In genomic region chrX:54043084-54043483, GRCh38 we compare ENCODE assay signal across 8 cellular contexts. TPM values are rescaled to one million over a fixed set of nuclear protein-coding genes. Genes with fewer than 3 reads are reported as not detected.
A peak's percentile ranks its signal among the peaks of the same experiment; 100 is the strongest.
DNase-seq lines count a peak whose midpoint lies in the region; ATAC-seq, FAIRE-seq and TF ChIP-seq lines count a peak whose summit lies in the region.

No MANE protein-coding gene starts in this region.

- H3K4me1 ChIP-seq in SK-N-SH (ENCODE audit: control insufficient read depth in 1 of 2, insufficient read depth in 2 of 2, low read depth in 1 of 2, low read length in 1 of 2) (peaks cover 0 to 8% of the 10 kb centered on the region in 2 experiments; a peak in 1 of 4 replicates), kidney (ENCODE audit: control insufficient read depth in 1 of 2, insufficient read depth in 1 of 2, low read depth in 1 of 2, low read length in 2 of 2) (peaks cover 0 to 2% of the 10 kb centered on the region in 2 donors), suprapubic skin (peaks cover 7% of the 10 kb centered on the region)

- peaks cover 16% of the 10 kb centered on the region for H3K4me1 Mint-ChIP-seq in activated naive CD8-positive, alpha-beta T cell (ENCODE audit: low read depth)

- TF ChIP-seq EP300 in SK-N-SH (IDR thresholded peaks at IDR 0.05; ENCODE audit: borderline replicate concordance in 1 of 2, low read depth in 1 of 2, low read length in 1 of 2): no peak
- TF ChIP-seq EP300 in suprapubic skin (IDR thresholded peaks at IDR 0.05): no peak

- no peaks in the 10 kb centered on the region for H3K9me3 Mint-ChIP-seq in activated naive CD8-positive, alpha-beta T cell (ENCODE audit: low read depth)

- H3K4me3 Mint-ChIP-seq in activated naive CD8-positive, alpha-beta T cell: peak overlapping the region; percentile 96

- H3K36me3 ChIP-seq in SK-N-SH (replicated peaks in 1 of 2; ENCODE audit: control insufficient read depth in 1 of 2, insufficient read depth in 2 of 2, low read length in 1 of 2): peaks cover 4 to 7% of the 10 kb centered on the region in 2 experiments
- H3K36me3 ChIP-seq in kidney (ENCODE audit: control insufficient read depth in 1 of 2, insufficient read depth in 2 of 2, low read length in 2 of 2): no peaks in the 10 kb centered on the region
- H3K36me3 ChIP-seq in suprapubic skin: peaks cover 16% of the 10 kb centered on the region

- intact Hi-C loops in kidney (cut with DNase I): no loop called here

- no peaks in the 10 kb centered on the region for H3K27me3 Mint-ChIP-seq in activated naive CD8-positive, alpha-beta T cell

- TF ChIP-seq RAD21 in SK-N-SH (IDR thresholded peaks at IDR 0.05; ENCODE audit: low read length): no peak

- ATAC-seq in SK-N-SH treated with all-trans-retinoic acid at 6 μM for 48 hours (no peak), HG02840 (IDR thresholded peaks at IDR 0.05; ENCODE audit: low FRiP score, unreplicated experiment) (no peak), GM19455 (IDR thresholded peaks at IDR 0.05; ENCODE audit: unreplicated experiment) (no peak)

- H3K9me3 ChIP-seq in SK-N-SH (no peaks in the 10 kb centered on the region), kidney (ENCODE audit: control insufficient read depth in 1 of 2, low read length in 2 of 2) (no peaks in the 10 kb centered on the region), suprapubic skin (no peaks in the 10 kb centered on the region)

- no peak for TF ChIP-seq CTCF in SK-N-SH (IDR thresholded peaks at IDR 0.05)
- no peak for TF ChIP-seq CTCF in kidney (IDR thresholded peaks at IDR 0.05; ENCODE audit: borderline replicate concordance, extremely low read depth, insufficient read depth)
- no peak for TF ChIP-seq CTCF in suprapubic skin (IDR thresholded peaks at IDR 0.05)

- 2% methylated on average over 9 of the region's 9 CpGs for WGBS in SK-N-SH (ENCODE audit: low lambda C conversion rate)
- 43% methylated on average over 9 of the region's 9 CpGs for WGBS in suprapubic skin

- H2AFZ ChIP-seq in SK-N-SH (ENCODE audit: low read depth): peak overlapping the region; percentile 84

- peak overlapping the region; percentile 66 to 73 for H3K4me3 ChIP-seq in SK-N-SH (ENCODE audit: low read depth in 2 of 2, low read length in 1 of 2)
- peak overlapping the region; percentile 75 to 83 for H3K4me3 ChIP-seq in kidney (ENCODE audit: low read length in 2 of 2)
- peak overlapping the region; percentile 63 for H3K4me3 ChIP-seq in suprapubic skin

- no peaks in the 10 kb centered on the region for H3K36me3 Mint-ChIP-seq in activated naive CD8-positive, alpha-beta T cell

- H3K9ac ChIP-seq in SK-N-SH (peak overlapping the region; percentile 89), kidney (ENCODE audit: low read length in 2 of 2) (peak overlapping the region; percentile 80 to 82)

- H3K27ac ChIP-seq in SK-N-SH (ENCODE audit: low read depth in 2 of 2, low read length in 1 of 2) (peak overlapping the region; percentile 39 to 91; a peak in 3 of 4 replicates), kidney (ENCODE audit: low read depth in 2 of 2, low read length in 2 of 2) (peak overlapping the region; percentile 43 to 91), suprapubic skin (peak overlapping the region; percentile 29)

- peak overlapping the region; percentile 94 for H3K27ac Mint-ChIP-seq in activated naive CD8-positive, alpha-beta T cell

- no peaks in the 10 kb centered on the region for H4K20me1 ChIP-seq in SK-N-SH (ENCODE audit: insufficient read depth)

- CTCF ChIA-PET in SK-N-SH (lab: Yijun Ruan, JAX): interaction anchor here (0.5 to 1.7 kb wide), 7 partner anchors 13 to 397 kb away, joined by 3 to 7 read pairs (median 3); partner anchors contain the start of gene TSR2

- POLR2A ChIA-PET in SK-N-SH (lab: Yijun Ruan, JAX): interaction anchor here (2.3 kb wide), 1 partner anchor 397 kb away, joined by 10 read pairs; the partner anchor contains the start of gene TSR2

- no peak for TF ChIP-seq POLR2A in suprapubic skin (IDR thresholded peaks at IDR 0.05)

- H3K79me2 ChIP-seq in SK-N-SH (ENCODE audit: insufficient read depth): peaks cover 13% of the 10 kb centered on the region; the same call in 1 of the 2 replicates

- no peak for DNase-seq in SK-N-SH
- no peak for DNase-seq in kidney
- no peak for DNase-seq in suprapubic skin (ENCODE audit: low spot score in 2 of 2)
- DNase-seq in T-helper 9 cell: no peak

- H3K4me2 ChIP-seq in SK-N-SH: peak overlapping the region; percentile 88

- H3F3A ChIP-seq in SK-N-SH (replicated peaks; ENCODE audit: insufficient read depth): peaks cover 14% of the 10 kb centered on the region

- no peak for FAIRE-seq in kidney (lab: Jason Lieb, UNC)

- peaks cover 6% of the 10 kb centered on the region; the same call in 1 of the 2 replicates for H3K27me3 ChIP-seq in SK-N-SH (ENCODE audit: insufficient read depth)
- H3K27me3 ChIP-seq in suprapubic skin: no peaks in the 10 kb centered on the region

- H3K9me2 ChIP-seq in SK-N-SH: no peaks in the 10 kb centered on the region

TF ChIP-seq in SK-N-SH, 30 proteins besides CTCF, POLR2A, EP300 and RAD21 (continues in another document):
- TF ChIP-seq YY1 (IDR thresholded peaks at IDR 0.05; ENCODE audit: low read depth): no peak
- no peak for TF ChIP-seq ZBTB33 (IDR thresholded peaks at IDR 0.05; ENCODE audit: borderline replicate concordance, low read depth)
- no peak for TF ChIP-seq USF2 (IDR thresholded peaks at IDR 0.05; ENCODE audit: borderline replicate concordance, low read depth, low read length)
- no peak for TF ChIP-seq TEAD4 (IDR thresholded peaks at IDR 0.05; ENCODE audit: borderline replicate concordance, insufficient read depth)
- TF ChIP-seq TAF1 (IDR thresholded peaks at IDR 0.05; ENCODE audit: borderline replicate concordance, low read depth, low read length): no peak
- no peak for TF ChIP-seq NFIC (IDR thresholded peaks at IDR 0.05; ENCODE audit: borderline replicate concordance)

TF ChIP-seq in SK-N-SH treated with all-trans-retinoic acid at 6 μM for 48 hours, 23 proteins besides CTCF, POLR2A, EP300 and RAD21 (continues in another document):
- TF ChIP-seq TCF4 (CRISPR knock-in tag; IDR thresholded peaks at IDR 0.05; ENCODE audit: borderline replicate concordance) (no peak), ESRRG (CRISPR knock-in tag; IDR thresholded peaks at IDR 0.05) (no peak), ISL1 (CRISPR knock-in tag; IDR thresholded peaks at IDR 0.05) (no peak), TOX (CRISPR knock-in tag; IDR thresholded peaks at IDR 0.05; ENCODE audit: borderline replicate concordance) (no peak), OSR1 (CRISPR knock-in tag; IDR thresholded peaks at IDR 0.05) (no peak), ZNF8 (CRISPR knock-in tag; IDR thresholded peaks at IDR 0.05) (no peak), CSRNP3 (CRISPR knock-in tag; IDR thresholded peaks at IDR 0.05) (no peak), RARB (CRISPR knock-in tag; IDR thresholded peaks at IDR 0.05) (no peak), ZNF565 (CRISPR knock-in tag; conservative IDR thresholded peaks at IDR 0.05; ENCODE audit: low read depth) (no peak), ZFP30 (CRISPR knock-in tag; IDR thresholded peaks at IDR 0.05) (no peak), POU6F1 (CRISPR knock-in tag; IDR thresholded peaks at IDR 0.05; ENCODE audit: borderline replicate concordance, low read depth) (no peak), PPARA (CRISPR knock-in tag; IDR thresholded peaks at IDR 0.05; ENCODE audit: borderline replicate concordance) (no peak), CSDC2 (CRISPR knock-in tag; IDR thresholded peaks at IDR 0.05) (no peak), ARNTL (CRISPR knock-in tag; IDR thresholded peaks at IDR 0.05; ENCODE audit: borderline replicate concordance, low read depth) (no peak), ZNF70 (CRISPR knock-in tag; IDR thresholded peaks at IDR 0.05) (no peak), ZFP3 (CRISPR knock-in tag; IDR thresholded peaks at IDR 0.05) (no peak)

RNA-seq across cellular contexts. Expression of gene PHF8, which starts 1.2 kb away (rescaled TPM):
- polyA plus RNA-seq in SK-N-SH (2012; rRNA removed) (7.8 and 11.4 TPM in 2 replicates), kidney (ENCODE audit: insufficient read depth, low read depth, low replicate concordance) (5.0 TPM)
- polyA plus RNA-seq in SK-N-SH (2012; cell fraction: cytosol; rRNA removed): 6.0 and 6.7 TPM in 2 replicates
- polyA plus RNA-seq in SK-N-SH (2012; cell fraction: nucleus; rRNA removed): 30.9 and 36.5 TPM in 2 replicates
- total RNA-seq in kidney (34.1 TPM), suprapubic skin (10 to 100 TPM; 17.5 to 72.2 (median 25.4) TPM)
